In genomic region chr6:141077355-141078333, GRCh38 we compare ENCODE assay signal across 9 cellular contexts.
DNase-seq lines count a peak whose midpoint lies in the region; ATAC-seq and TF ChIP-seq lines count a peak whose summit lies in the region.
"Had no signal": no experiment of that assay in that cellular context is flagged by ENCODE, and none has a peak within 500 bp of the region (broad histone marks: within the 10 kb centered on the region; RNA-seq: fewer than 3 reads in every experiment).

No MANE protein-coding gene starts in this region.

- H3K4me3 ChIP-seq in lower lobe of right lung: no peak overlapping the region

- H3K27me3 Mint-ChIP-seq in type B pancreatic cell: no peaks in the 10 kb centered on the region
- H3K27me3 Mint-ChIP-seq: brain had no signal

- H3K4me1 Mint-ChIP-seq in type B pancreatic cell (ENCODE audit: unreplicated experiment): no peaks in the 10 kb centered on the region
- H3K4me1 Mint-ChIP-seq: brain had no signal

- H3K9me3 ChIP-seq in lower lobe of right lung: no peaks in the 10 kb centered on the region

- TF ChIP-seq CTCF in 22Rv1 (IDR thresholded peaks at IDR 0.05): peak; percentile 36
- peak; percentile 67 for TF ChIP-seq CTCF in type B pancreatic cell (conservative IDR thresholded peaks at IDR 0.05)
- no peak for TF ChIP-seq CTCF in lower lobe of right lung (IDR thresholded peaks at IDR 0.05)

- DNase-seq in NCI-H748 (lab: John Stamatoyannopoulos, UW; ENCODE audit: unreplicated experiment) (peak; percentile 64), erythroblast (lab: John Stamatoyannopoulos, UW) (peak; percentile 18 to 21), type B pancreatic cell (ENCODE audit: extremely low spot score, unreplicated experiment) (no peak), lower lobe of right lung (no peak), GM19238 (ENCODE audit: insufficient read length, low spot score) (no peak)

- H3K27ac Mint-ChIP-seq in type B pancreatic cell: no peak overlapping the region

- ATAC-seq in GM18858 (IDR thresholded peaks at IDR 0.05; ENCODE audit: unreplicated experiment) (peak; percentile 88), HG02970 (IDR thresholded peaks at IDR 0.05; ENCODE audit: low FRiP score, unreplicated experiment) (peak; percentile 84), lower lobe of right lung (no peak)

- H3K4me1 ChIP-seq in lower lobe of right lung: no peaks in the 10 kb centered on the region

- H3K27ac ChIP-seq in 22Rv1 (no peak overlapping the region), lower lobe of right lung (no peak overlapping the region)

- no peak overlapping the region for H3K4me3 Mint-ChIP-seq in type B pancreatic cell
- H3K4me3 Mint-ChIP-seq: brain had no signal

- H3K36me3 Mint-ChIP-seq in type B pancreatic cell: no peaks in the 10 kb centered on the region

- intact Hi-C loops in lower lobe of right lung (cut with DNase I): no loop called here

- H3K36me3 ChIP-seq in lower lobe of right lung: no peaks in the 10 kb centered on the region

- TF ChIP-seq POLR2A in erythroblast (IDR thresholded peaks at IDR 0.05; ENCODE audit: low read length): no peak

- no peaks in the 10 kb centered on the region for H3K9me3 Mint-ChIP-seq in type B pancreatic cell

- no peaks in the 10 kb centered on the region for H3K27me3 ChIP-seq in lower lobe of right lung (ENCODE audit: low read depth)

Comparison
In these comparisons a context has a peak if more than half of its experiments do, and no peak if none do; other contexts are left out.
1. ATAC-seq: peak in GM18858 (single experiment) and HG02970 (single experiment); none in lower lobe of right lung (0 of 2).
2. DNase-seq: peak in NCI-H748 (single experiment) and erythroblast (2 of 2); none in type B pancreatic cell (single experiment), lower lobe of right lung (single experiment) and GM19238 (single experiment).